In genomic region chr14:61090432-61091216, GRCh38 we compare ENCODE assay signal across 14 cellular contexts.
A peak's percentile ranks its signal among the peaks of the same experiment; 100 is the strongest.
DNase-seq lines count a peak whose midpoint lies in the region; ATAC-seq, FAIRE-seq and TF ChIP-seq lines count a peak whose summit lies in the region.
"Had no signal": no experiment of that assay in that cellular context is flagged by ENCODE, and none has a peak within 500 bp of the region (broad histone marks: within the 10 kb centered on the region; RNA-seq: fewer than 3 reads in every experiment).

No MANE protein-coding gene starts in this region.

- no peak overlapping the region for H3K27ac ChIP-seq in esophagus squamous epithelium

- TF ChIP-seq POLR2A in GM12891 (IDR thresholded peaks at IDR 0.05; ENCODE audit: low read depth, low read length) = no peak
- no peak for TF ChIP-seq POLR2A in esophagus squamous epithelium (IDR thresholded peaks at IDR 0.05)

- peak overlapping the region; percentile 4 for H3K27ac Mint-ChIP-seq in dendritic cell treated with granulocyte-macrophage colony-stimulating factor and Interleukin-4, amounts not matched to agents 40 ng/mL and 50 ng/mL, for 4 days
- H3K27ac Mint-ChIP-seq: activated naive CD4-positive, alpha-beta T cell treated with anti-CD3 and anti-CD28 coated beads, Interleukin-2, amount 50 U/mL, for 24 hours; immature natural killer cell had no signal

- no peak overlapping the region for H3K4me3 Mint-ChIP-seq in dendritic cell treated with granulocyte-macrophage colony-stimulating factor and Interleukin-4, amounts not matched to agents 40 ng/mL and 50 ng/mL, for 4 days
- H3K4me3 Mint-ChIP-seq: activated naive CD4-positive, alpha-beta T cell treated with anti-CD3 and anti-CD28 coated beads, Interleukin-2, amount 50 U/mL, for 24 hours; immature natural killer cell; neural crest cell had no signal

- H3K9me3 Mint-ChIP-seq in dendritic cell treated with granulocyte-macrophage colony-stimulating factor and Interleukin-4, amounts not matched to agents 40 ng/mL and 50 ng/mL, for 4 days = peaks cover 2% of the 10 kb centered on the region

- no peak for TF ChIP-seq CTCF in esophagus squamous epithelium (IDR thresholded peaks at IDR 0.05)

- ATAC-seq in GM19455 (IDR thresholded peaks at IDR 0.05; ENCODE audit: unreplicated experiment) = peak; percentile 75
- ATAC-seq in HG03045 (IDR thresholded peaks at IDR 0.05; ENCODE audit: unreplicated experiment) = peak; percentile 83
- ATAC-seq in HG03469 (IDR thresholded peaks at IDR 0.05; ENCODE audit: unreplicated experiment) = no peak
- ATAC-seq: Panc1 had no signal

- no peak for DNase-seq in GM12891 (ENCODE audit: insufficient read length, low spot score)
- no peak for DNase-seq in anterior cingulate cortex (lab: John Stamatoyannopoulos, UW)
- DNase-seq in AML-193 (lab: John Stamatoyannopoulos, UW) = no peak
- no peak for DNase-seq in esophagus squamous epithelium (lab: John Stamatoyannopoulos, UW)
- DNase-seq: DMS 273 treated with DMSO at 0.1 percent for 48 hours; immature natural killer cell; stimulated activated CD4-positive, alpha-beta T cell treated with anti-CD3 and anti-CD28 coated beads, Interleukin-4, amount 100 ng/mL, for 1 hour had no signal

- peaks cover 30% of the 10 kb centered on the region for H3K4me1 Mint-ChIP-seq in dendritic cell treated with granulocyte-macrophage colony-stimulating factor and Interleukin-4, amounts not matched to agents 40 ng/mL and 50 ng/mL, for 4 days (ENCODE audit: low read depth)
- H3K4me1 Mint-ChIP-seq: activated naive CD4-positive, alpha-beta T cell treated with anti-CD3 and anti-CD28 coated beads, Interleukin-2, amount 50 U/mL, for 24 hours; immature natural killer cell; neural crest cell had no signal

- H3K27me3 Mint-ChIP-seq in dendritic cell treated with granulocyte-macrophage colony-stimulating factor and Interleukin-4, amounts not matched to agents 40 ng/mL and 50 ng/mL, for 4 days = no peaks in the 10 kb centered on the region
- H3K27me3 Mint-ChIP-seq: activated naive CD4-positive, alpha-beta T cell treated with anti-CD3 and anti-CD28 coated beads, Interleukin-2, amount 50 U/mL, for 24 hours had no signal

- no peaks in the 10 kb centered on the region for H3K4me1 ChIP-seq in esophagus squamous epithelium

- no peaks in the 10 kb centered on the region for H3K9me3 ChIP-seq in esophagus squamous epithelium

- no peaks in the 10 kb centered on the region for H3K27me3 ChIP-seq in esophagus squamous epithelium

- no peaks in the 10 kb centered on the region for H3K36me3 ChIP-seq in esophagus squamous epithelium

- no peak overlapping the region for H3K4me3 ChIP-seq in esophagus squamous epithelium

- FAIRE-seq in GM12891 (lab: Jason Lieb, UNC) = peak; percentile 71

- WGBS in esophagus squamous epithelium, 2 donors = 78 to 87% methylated on average over 7 of the region's 7 CpGs

- peaks cover 50% of the 10 kb centered on the region for H3K36me3 Mint-ChIP-seq in dendritic cell treated with granulocyte-macrophage colony-stimulating factor and Interleukin-4, amounts not matched to agents 40 ng/mL and 50 ng/mL, for 4 days (ENCODE audit: low read depth)

- intact Hi-C loops in dendritic cell treated with granulocyte-macrophage colony-stimulating factor and Interleukin-4, amounts not matched to agents 40 ng/mL and 50 ng/mL, for 4 days (cut with micrococcal nuclease) = no loop called here
- intact Hi-C loops in esophagus squamous epithelium (cut with DNase I) = no loop called here

TF ChIP-seq in GM12891, 5 proteins besides CTCF, POLR2A, EP300 and RAD21:
- TF ChIP-seq TAF1 (IDR thresholded peaks at IDR 0.05; ENCODE audit: low read depth, low read length) (no peak), POU2F2 (IDR thresholded peaks at IDR 0.05; ENCODE audit: low read depth, low read length) (peak; percentile 35; the same call in 1 of the 2 replicates), PAX5 (IDR thresholded peaks at IDR 0.05; ENCODE audit: insufficient read depth, low read length, severe bottlenecking) (no peak)
